ENCODE assay signal across 9 cellular contexts in the genomic region with DNA sequence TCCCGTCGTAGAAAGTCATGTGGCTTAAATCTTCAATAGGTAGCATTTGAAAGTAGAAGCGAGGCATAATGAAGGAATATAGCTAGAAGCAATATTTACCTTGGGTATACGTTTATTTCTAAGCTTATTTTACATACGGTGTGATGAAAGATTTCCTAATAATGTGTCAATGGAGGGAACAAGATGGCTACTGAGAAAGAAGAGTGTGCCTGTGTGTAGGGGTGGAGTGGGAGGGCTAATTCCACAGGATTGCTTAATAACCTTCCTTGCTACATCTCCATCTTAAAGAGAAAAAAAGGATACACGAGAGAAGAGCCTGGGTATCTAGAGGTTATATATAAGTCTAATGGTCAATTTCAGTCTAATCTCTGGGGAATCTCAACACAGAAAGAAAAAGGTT. TPM values are rescaled to one million over a fixed set of nuclear protein-coding genes. Genes with fewer than 3 reads are reported as not detected.
DNase-seq lines count a peak whose midpoint lies in the region; ATAC-seq and TF ChIP-seq lines count a peak whose summit lies in the region.
"Had no signal": no experiment of that assay in that cellular context is flagged by ENCODE, and none has a peak within 500 bp of the region (broad histone marks: within the 10 kb centered on the region; RNA-seq: fewer than 3 reads in every experiment).

No MANE protein-coding gene starts in this region.

- TF ChIP-seq POLR2A in Peyer's patch (IDR thresholded peaks at IDR 0.05) = no peak

- intact Hi-C loops in lower lobe of right lung (cut with DNase I) = no loop called here

- H3K27me3 ChIP-seq in ACC112 (ENCODE audit: insufficient read depth, low read length) (no peaks in the 10 kb centered on the region), HL-60 (ENCODE audit: insufficient read depth, poor library complexity, severe bottlenecking) (no peaks in the 10 kb centered on the region), lower lobe of right lung (ENCODE audit: low read depth) (no peaks in the 10 kb centered on the region), Peyer's patch (no peaks in the 10 kb centered on the region)

- TF ChIP-seq CTCF in HL-60 (IDR thresholded peaks at IDR 0.05; ENCODE audit: insufficient read depth, low read length) = no peak
- no peak for TF ChIP-seq CTCF in lower lobe of right lung (IDR thresholded peaks at IDR 0.05)
- TF ChIP-seq CTCF in Peyer's patch (IDR thresholded peaks at IDR 0.05) = no peak

- H3K4me1 Mint-ChIP-seq in activated naive CD8-positive, alpha-beta T cell treated with anti-CD3 and anti-CD28 coated beads, Interleukin-2, amount 50 U/mL, for 24 hours = peaks cover 30% of the 10 kb centered on the region

- H3K9me3 Mint-ChIP-seq in activated naive CD8-positive, alpha-beta T cell treated with anti-CD3 and anti-CD28 coated beads, Interleukin-2, amount 50 U/mL, for 24 hours = no peaks in the 10 kb centered on the region
- H3K9me3 Mint-ChIP-seq: activated B cell treated with CpG ODN at 0.5 μM for 24 hours had no signal

- peak overlapping the region; percentile 37 for H3K4me3 Mint-ChIP-seq in activated naive CD8-positive, alpha-beta T cell treated with anti-CD3 and anti-CD28 coated beads, Interleukin-2, amount 50 U/mL, for 24 hours

- no peaks in the 10 kb centered on the region for H3K9me3 ChIP-seq in lower lobe of right lung
- no peaks in the 10 kb centered on the region for H3K9me3 ChIP-seq in Peyer's patch

- H3K79me2 ChIP-seq in ACC112 (ENCODE audit: control insufficient read depth, insufficient read depth, low read length, unreplicated experiment) = peaks cover 57% of the 10 kb centered on the region

- ATAC-seq in activated naive CD8-positive, alpha-beta T cell treated with anti-CD3 and anti-CD28 coated beads, Interleukin-2, amount 50 U/mL, for 24 hours = no peak
- ATAC-seq in lower lobe of right lung = no peak
- ATAC-seq in GM21360 (IDR thresholded peaks at IDR 0.05; ENCODE audit: unreplicated experiment) = no peak
- no peak for ATAC-seq in HG02973 (IDR thresholded peaks at IDR 0.05; ENCODE audit: unreplicated experiment)

- no peak overlapping the region for H2AFZ ChIP-seq in ACC112 (ENCODE audit: low read length, unreplicated experiment)

- H3K4me1 ChIP-seq in ACC112 (ENCODE audit: control insufficient read depth, insufficient read depth, low read length, unreplicated experiment) (peaks cover 22% of the 10 kb centered on the region), lower lobe of right lung (peaks cover 43% of the 10 kb centered on the region), Peyer's patch (peaks cover 0 to 5% (median 2%) of the 10 kb centered on the region in 4 donors)

- peaks cover 2% of the 10 kb centered on the region for H3K36me3 Mint-ChIP-seq in activated naive CD8-positive, alpha-beta T cell treated with anti-CD3 and anti-CD28 coated beads, Interleukin-2, amount 50 U/mL, for 24 hours (ENCODE audit: low read depth)

- peak overlapping the region; percentile 99 for H3K27ac ChIP-seq in ACC112 (ENCODE audit: low read depth, low read length)
- H3K27ac ChIP-seq in HL-60 (replicated peaks) = peak overlapping the region; percentile 96
- no peak overlapping the region for H3K27ac ChIP-seq in lower lobe of right lung
- H3K27ac ChIP-seq in Peyer's patch = no peak overlapping the region

- DNase-seq in HL-60 (ENCODE audit: low read depth in 1 of 2, low spot score in 1 of 2) (peak; percentile 77 to 90), lower lobe of right lung (no peak), Peyer's patch (no peak), G401 (ENCODE audit: low spot score) (no peak)
- DNase-seq in activated naive CD8-positive, alpha-beta T cell treated with anti-CD3 and anti-CD28 coated beads, Interleukin-2, amount 50 U/mL, for 24 hours = no peak
- DNase-seq: activated B cell treated with CpG ODN at 0.5 μM for 24 hours had no signal

- in situ Hi-C loops in G401 (cut with HindIII; ENCODE audit: low sequenced_read_pairs) = no loop called here

- no peaks in the 10 kb centered on the region for H3K36me3 ChIP-seq in ACC112 (ENCODE audit: insufficient read depth, low read length)
- H3K36me3 ChIP-seq in lower lobe of right lung = no peaks in the 10 kb centered on the region
- no peaks in the 10 kb centered on the region for H3K36me3 ChIP-seq in Peyer's patch

- peaks cover 3% of the 10 kb centered on the region for H3K27me3 Mint-ChIP-seq in activated naive CD8-positive, alpha-beta T cell treated with anti-CD3 and anti-CD28 coated beads, Interleukin-2, amount 50 U/mL, for 24 hours

- H3K27ac Mint-ChIP-seq in activated naive CD8-positive, alpha-beta T cell treated with anti-CD3 and anti-CD28 coated beads, Interleukin-2, amount 50 U/mL, for 24 hours = no peak overlapping the region

- H3K4me3 ChIP-seq in ACC112 (ENCODE audit: low read depth, low read length) (peak overlapping the region; percentile 84), HL-60 (replicated peaks; ENCODE audit: insufficient read depth, low read length) (peak overlapping the region; percentile 83), lower lobe of right lung (peak overlapping the region; percentile 79), Peyer's patch (no peak overlapping the region)

RNA-seq across cellular contexts. Expression of a gene that starts 2.0 kb away (rescaled TPM):
- total RNA-seq in lower lobe of right lung = 72.5 TPM
- total RNA-seq in Peyer's patch = 10 to 100 TPM in 3 of 4 donors, 1 to 10 TPM in 1; 6.8 to 34.7 (median 14.5) TPM
- 0.31 and 0.43 TPM in 2 replicates for total RNA-seq in G401 (2014; rRNA removed; shearing (Covaris generic))

RNA-seq across cellular contexts. Expression of a gene that starts 46.6 kb away (rescaled TPM):
- not detected for total RNA-seq in lower lobe of right lung
- total RNA-seq in Peyer's patch = not detected
- not detected in 2 replicates for total RNA-seq in G401 (2014; rRNA removed; shearing (Covaris generic))

Comparison
In these comparisons a context has a peak if more than half of its experiments do, and no peak if none do; other contexts are left out.
1. H3K27ac ChIP-seq: peak in ACC112 (single experiment) and HL-60 (single experiment); none in lower lobe of right lung (single experiment) and Peyer's patch (0 of 4).
2. H3K4me3 ChIP-seq: peak in ACC112 (single experiment), HL-60 (single experiment) and lower lobe of right lung (single experiment); none in Peyer's patch (0 of 4).
3. DNase-seq: peak in HL-60 (2 of 2); none in activated naive CD8-positive, alpha-beta T cell treated with anti-CD3 and anti-CD28 coated beads, Interleukin-2, amount 50 U/mL, for 24 hours (single experiment), lower lobe of right lung (single experiment), Peyer's patch (0 of 3) and G401 (single experiment).